In the genomic region with DNA sequence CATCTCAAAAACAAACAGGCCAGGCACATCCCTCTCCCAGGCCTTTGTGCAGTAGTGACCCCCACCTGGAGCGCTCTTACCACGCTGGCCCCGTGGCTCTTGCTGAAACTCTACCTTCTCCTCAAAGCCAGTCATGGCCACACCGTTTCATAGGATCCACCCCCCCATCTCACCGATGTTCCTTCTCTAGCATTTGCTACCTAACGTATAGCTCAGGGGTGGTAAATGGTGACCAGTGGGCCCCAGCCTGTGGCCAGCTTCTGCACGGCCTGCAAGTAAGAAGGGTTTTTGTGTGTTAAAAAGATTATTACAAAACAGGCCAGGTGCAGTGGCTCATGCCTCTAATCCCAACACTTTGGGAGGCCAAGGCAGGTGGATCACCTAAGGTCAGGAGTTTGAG, we compare ENCODE assay signal across 21 cellular contexts. TPM values are rescaled to one million over a fixed set of nuclear protein-coding genes. Genes with fewer than 3 reads are reported as not detected.
A peak's percentile ranks its signal among the peaks of the same experiment; 100 is the strongest.
DNase-seq lines count a peak whose midpoint lies in the region; ATAC-seq and TF ChIP-seq lines count a peak whose summit lies in the region.
"Had no signal": no experiment of that assay in that cellular context is flagged by ENCODE, and none has a peak within 500 bp of the region (broad histone marks: within the 10 kb centered on the region; RNA-seq: fewer than 3 reads in every experiment).

No MANE protein-coding gene starts in this region.

- TF ChIP-seq RAD21 in SK-N-SH (IDR thresholded peaks at IDR 0.05; ENCODE audit: low read length), result no peak

- H3F3A ChIP-seq in SK-N-SH (replicated peaks; ENCODE audit: insufficient read depth), result no peaks in the 10 kb centered on the region

- no peak overlapping the region for H2AFZ ChIP-seq in SK-N-SH (ENCODE audit: low read depth)
- H2AFZ ChIP-seq in osteoblast (ENCODE audit: low read length), result no peak overlapping the region

- no peaks in the 10 kb centered on the region for H4K20me1 ChIP-seq in SK-N-SH (ENCODE audit: insufficient read depth)
- no peaks in the 10 kb centered on the region for H4K20me1 ChIP-seq in osteoblast (ENCODE audit: insufficient read depth, low read length)
- H4K20me1 ChIP-seq: BLaER1 had no signal

- H3K27ac ChIP-seq in SK-N-SH (ENCODE audit: low read depth in 2 of 2, low read length in 1 of 2) (no peak overlapping the region), heart right ventricle (no peak overlapping the region), osteoblast (ENCODE audit: low read depth, low read length) (no peak overlapping the region), SJCRH30 (no peak overlapping the region)
- H3K27ac ChIP-seq: 22Rv1, BLaER1 had no signal

- intact Hi-C loops in left ventricle myocardium superior (cut with micrococcal nuclease), result no loop called here
- intact Hi-C loops in heart right ventricle (cut with DNase I), result loop anchor here in 1 of 10 donors (10.0 kb wide), 1 partner anchor 424 kb away; no protein-coding TSS in a partner anchor

- H3K4me2 ChIP-seq in SK-N-SH, result no peak overlapping the region
- no peak overlapping the region for H3K4me2 ChIP-seq in osteoblast (ENCODE audit: insufficient read depth, low read length)
- H3K4me2 ChIP-seq: BLaER1 had no signal

- WGBS in SK-N-SH (ENCODE audit: low lambda C conversion rate), result 72% methylated on average over 6 of the region's 7 CpGs
- 81 to 92% methylated on average over 7 of the region's 7 CpGs for WGBS in heart right ventricle, 2 donors

- H3K4me3 ChIP-seq in SK-N-SH (ENCODE audit: low read depth in 2 of 2, low read length in 1 of 2) (no peak overlapping the region), heart right ventricle (no peak overlapping the region), osteoblast (ENCODE audit: insufficient read depth, low read length) (no peak overlapping the region), SJCRH30 (no peak overlapping the region)
- H3K4me3 ChIP-seq: BLaER1 had no signal

- no peak for TF ChIP-seq CTCF in SK-N-SH (IDR thresholded peaks at IDR 0.05)
- no peak for TF ChIP-seq CTCF in heart right ventricle (IDR thresholded peaks at IDR 0.05)
- TF ChIP-seq CTCF in osteoblast (IDR thresholded peaks at IDR 0.05; ENCODE audit: extremely low read depth, low read depth, low read length), result no peak

- no peak overlapping the region for H3K9ac ChIP-seq in SK-N-SH
- H3K9ac ChIP-seq: BLaER1 had no signal

- POLR2A ChIA-PET in SK-N-SH (lab: Yijun Ruan, JAX), result no interaction called here

- H3K36me3 ChIP-seq in SK-N-SH (replicated peaks in 1 of 2; ENCODE audit: control insufficient read depth in 1 of 2, insufficient read depth in 2 of 2, low read length in 1 of 2) (no peaks in the 10 kb centered on the region), heart right ventricle (no peaks in the 10 kb centered on the region), osteoblast (ENCODE audit: insufficient read depth, low read length) (no peaks in the 10 kb centered on the region), SJCRH30 (no peaks in the 10 kb centered on the region)
- H3K36me3 ChIP-seq: BLaER1 had no signal

- ATAC-seq in SK-N-SH treated with all-trans-retinoic acid at 6 μM for 48 hours (no peak), left ventricle myocardium superior (no peak), heart right ventricle (no peak), HG02973 (IDR thresholded peaks at IDR 0.05; ENCODE audit: unreplicated experiment) (no peak)

- H3K79me2 ChIP-seq in SK-N-SH (ENCODE audit: insufficient read depth) (no peaks in the 10 kb centered on the region), osteoblast (ENCODE audit: insufficient read depth, low read length) (no peaks in the 10 kb centered on the region)

- DNase-seq in SK-N-SH (peak; percentile 18), left ventricle myocardium superior (peak; percentile 6), heart right ventricle (no peak), osteoblast (ENCODE audit: insufficient read length, low spot score, missing footprints) (peak; percentile 88), SJCRH30 (no peak), T-helper 2 cell (no peak)
- DNase-seq: ACHN; Caco-2; CD4-positive, alpha-beta T cell; DMS 273 treated with DMSO at 0.1 percent for 48 hours; DND-41; NCI-H1105 treated with DMSO at 0.1 percent for 48 hours; NCI-H1694; NCI-H2081 treated with DMSO at 0.1 percent for 48 hours; NCI-H2171 treated with DMSO at 0.1 percent for 48 hours; NCI-H446; OCI-M1 had no signal

- H3K4me1 ChIP-seq in SK-N-SH (ENCODE audit: control insufficient read depth in 1 of 2, insufficient read depth in 2 of 2, low read depth in 1 of 2, low read length in 1 of 2), result peaks cover 0 to 20% of the 10 kb centered on the region in 2 experiments; a peak in 1 of 4 replicates
- H3K4me1 ChIP-seq in heart right ventricle, result peaks cover 0 to 7% (median 0%) of the 10 kb centered on the region in 9 donors
- peaks cover 8% of the 10 kb centered on the region for H3K4me1 ChIP-seq in osteoblast (ENCODE audit: insufficient read depth, low read length)
- H3K4me1 ChIP-seq in SJCRH30, result no peaks in the 10 kb centered on the region
- H3K4me1 ChIP-seq: Caco-2 had no signal

- H3K9me3 ChIP-seq in SK-N-SH (no peaks in the 10 kb centered on the region), heart right ventricle (no peaks in the 10 kb centered on the region), osteoblast (ENCODE audit: low read depth, low read length) (no peaks in the 10 kb centered on the region), SJCRH30 (replicated peaks) (no peaks in the 10 kb centered on the region)
- H3K9me3 ChIP-seq: BLaER1, Caco-2 had no signal

- no peak for TF ChIP-seq EP300 in SK-N-SH (IDR thresholded peaks at IDR 0.05; ENCODE audit: borderline replicate concordance in 1 of 2, low read depth in 1 of 2, low read length in 1 of 2)

- no peaks in the 10 kb centered on the region for H3K9me2 ChIP-seq in SK-N-SH

- no peaks in the 10 kb centered on the region for H3K27me3 ChIP-seq in SK-N-SH (ENCODE audit: insufficient read depth)
- H3K27me3 ChIP-seq in heart right ventricle, result peaks cover 0 to 14% (median 0%) of the 10 kb centered on the region in 7 donors
- H3K27me3 ChIP-seq in osteoblast (ENCODE audit: insufficient read depth, low read length), result no peaks in the 10 kb centered on the region
- H3K27me3 ChIP-seq in SJCRH30, result no peaks in the 10 kb centered on the region; the same call in 1 of the 2 replicates
- H3K27me3 ChIP-seq: BLaER1 had no signal

- CTCF ChIA-PET in SK-N-SH (lab: Yijun Ruan, JAX), result interaction anchor here (0.7 to 4.1 kb wide), 5 partner anchors 11 to 425 kb away, joined by 3 to 23 read pairs (median 5); no protein-coding TSS in a partner anchor

TF ChIP-seq in SK-N-SH, 30 proteins besides CTCF, POLR2A, EP300 and RAD21 (continues in another document):
- TF ChIP-seq NRF1 (IDR thresholded peaks at IDR 0.05; ENCODE audit: low read depth, low read length) (no peak), FOSL2 (IDR thresholded peaks at IDR 0.05; ENCODE audit: borderline replicate concordance, low read depth) (no peak)

TF ChIP-seq in SK-N-SH treated with all-trans-retinoic acid at 6 μM for 48 hours, 23 proteins besides CTCF, POLR2A, EP300 and RAD21:
- TF ChIP-seq PPARA (CRISPR knock-in tag; IDR thresholded peaks at IDR 0.05; ENCODE audit: borderline replicate concordance), result no peak

RNA-seq across cellular contexts. Expression of gene RMI2, which starts 43.8 kb away (rescaled TPM):
- polyA plus RNA-seq in SK-N-SH (2012; rRNA removed) (5.6 and 8.5 TPM in 2 replicates), heart right ventricle (under 1 TPM; 0.22 to 0.78 TPM)
- polyA plus RNA-seq in SK-N-SH (2012; cell fraction: cytosol; rRNA removed), result 11.5 and 13.0 TPM in 2 replicates
- 4.5 and 5.8 TPM in 2 replicates for polyA plus RNA-seq in SK-N-SH (2012; cell fraction: nucleus; rRNA removed)
- total RNA-seq in left ventricle myocardium superior (0.45 TPM), heart right ventricle (1 to 10 TPM in 7 of 10 donors, under 1 TPM in 3; 0.22 to 3.8 (median 1.5) TPM), osteoblast (1.4 and 1.8 TPM in 2 replicates)
- 28.2 and 33.0 TPM in 2 replicates for total RNA-seq in SJCRH30 (2014; rRNA removed; shearing (Covaris generic))

Comparison
In these comparisons a context has a peak if more than half of its experiments do, and no peak if none do; other contexts are left out.
1. DNase-seq: peak in SK-N-SH (single experiment), left ventricle myocardium superior (single experiment) and osteoblast (single experiment); none in heart right ventricle (0 of 2), SJCRH30 (0 of 2) and T-helper 2 cell (0 of 5).